In genomic region chr7:144738708-144739314, GRCh38 we compare ENCODE assay signal across 8 cellular contexts.
DNase-seq lines count a peak whose midpoint lies in the region; ATAC-seq, FAIRE-seq and TF ChIP-seq lines count a peak whose summit lies in the region.

No MANE protein-coding gene starts in this region.

- no peaks in the 10 kb centered on the region for H3K9me3 ChIP-seq in lung (ENCODE audit: control insufficient read depth in 2 of 2, insufficient read depth in 1 of 2, low read length in 1 of 2)

- H3K4me3 ChIP-seq in bronchial epithelial cell (ENCODE audit: low read depth, low read length) (no peak overlapping the region), lung (no peak overlapping the region)

- 43 to 46% methylated on average over 5 of the region's 5 CpGs for WGBS in lung, 2 donors

- TF ChIP-seq CTCF in bronchial epithelial cell (IDR thresholded peaks at IDR 0.05; ENCODE audit: insufficient read depth, low read length, severe bottlenecking) = peak; percentile 51
- peak; percentile 49 for TF ChIP-seq CTCF in lung (IDR thresholded peaks at IDR 0.05; ENCODE audit: control extremely low read depth, extremely low read depth)

- no peaks in the 10 kb centered on the region for H3K4me1 ChIP-seq in lung (ENCODE audit: control insufficient read depth in 2 of 2, insufficient read depth in 2 of 2, low read length in 2 of 2)

- ATAC-seq in GM18870 (IDR thresholded peaks at IDR 0.05; ENCODE audit: unreplicated experiment) (peak; percentile 84), HG03039 (IDR thresholded peaks at IDR 0.05; ENCODE audit: unreplicated experiment) (peak; percentile 89), lung (ENCODE audit: insufficient read depth, low FRiP score) (no peak)

- no peaks in the 10 kb centered on the region for H3K27me3 ChIP-seq in bronchial epithelial cell (ENCODE audit: control insufficient read depth, insufficient read depth, low read length)
- no peaks in the 10 kb centered on the region for H3K27me3 ChIP-seq in lung (ENCODE audit: control insufficient read depth, insufficient read depth)

- H3K36me3 ChIP-seq in bronchial epithelial cell (ENCODE audit: control insufficient read depth, insufficient read depth, low read length) (no peaks in the 10 kb centered on the region), lung (ENCODE audit: control insufficient read depth in 2 of 2, insufficient read depth in 2 of 2, low read length in 2 of 2) (no peaks in the 10 kb centered on the region)

- no peak overlapping the region for H3K27ac ChIP-seq in lung (ENCODE audit: low read depth in 1 of 2, low read length in 1 of 2)

- FAIRE-seq in bronchial epithelial cell (lab: Jason Lieb, UNC) = no peak

- peak; percentile 71 for DNase-seq in DMS53 (lab: John Stamatoyannopoulos, UW)
- DNase-seq in NCI-H748 (lab: John Stamatoyannopoulos, UW; ENCODE audit: unreplicated experiment) = peak; percentile 57
- peak; percentile 36 for DNase-seq in bronchial epithelial cell (ENCODE audit: low read depth)
- no peak for DNase-seq in lung (ENCODE audit: low spot score)
- DNase-seq in epidermal melanocyte (ENCODE audit: insufficient read length, low spot score) = no peak
- no peak for DNase-seq in mesenteric fat pad (ENCODE audit: low spot score)

Comparison
In these comparisons a context has a peak if more than half of its experiments do, and no peak if none do; other contexts are left out.
1. DNase-seq: peak in DMS53 (single experiment), NCI-H748 (single experiment) and bronchial epithelial cell (single experiment); none in lung (single experiment), epidermal melanocyte (single experiment) and mesenteric fat pad (single experiment).